ENCODE assay signal across 8 cellular contexts in genomic region chr6:138592698-138593097, GRCh38.
DNase-seq lines count a peak whose midpoint lies in the region; ATAC-seq and TF ChIP-seq lines count a peak whose summit lies in the region.

No MANE protein-coding gene starts in this region.

- peaks cover 13% of the 10 kb centered on the region for H3K4me1 ChIP-seq in fibroblast of lung (ENCODE audit: control insufficient read depth, extremely low read depth, insufficient read depth, low read length)
- peaks cover 0 to 37% (median 13%) of the 10 kb centered on the region in 4 donors for H3K4me1 ChIP-seq in tibial nerve

- H3K27me3 ChIP-seq in fibroblast of lung (ENCODE audit: control insufficient read depth, insufficient read depth, low read length) (no peaks in the 10 kb centered on the region), tibial nerve (no peaks in the 10 kb centered on the region)

- TF ChIP-seq CTCF in fibroblast of lung (conservative IDR thresholded peaks at IDR 0.05 in 1 of 2, IDR thresholded peaks at IDR 0.05 in 1 of 2; ENCODE audit: low read depth in 1 of 2, low read length in 2 of 2) (no peak), tibial nerve (IDR thresholded peaks at IDR 0.05) (no peak)

- no peak for TF ChIP-seq EP300 in tibial nerve (IDR thresholded peaks at IDR 0.05)

- H3K4me3 ChIP-seq in fibroblast of lung (replicated peaks in 1 of 4; ENCODE audit: control extremely low read depth in 1 of 4, insufficient read depth in 1 of 4, low read depth in 3 of 4, low read length in 4 of 4), result peak overlapping the region; percentile 29 to 57 (median 43)
- H3K4me3 ChIP-seq in tibial nerve, result peak overlapping the region in 1 of 4 donors; percentile 7

- H3K9me3 ChIP-seq in fibroblast of lung (ENCODE audit: control insufficient read depth, insufficient read depth, low read depth, low read length) (no peaks in the 10 kb centered on the region), tibial nerve (no peaks in the 10 kb centered on the region)

- H3K4me2 ChIP-seq in fibroblast of lung (ENCODE audit: extremely low read depth, insufficient read depth, low read length), result peak overlapping the region; percentile 96

- H3K79me2 ChIP-seq in fibroblast of lung (ENCODE audit: control insufficient read depth, insufficient read depth, low read length), result peaks cover 3% of the 10 kb centered on the region

- peak overlapping the region; percentile 68 for H3K9ac ChIP-seq in fibroblast of lung (ENCODE audit: insufficient read depth, low read length)

- H3K27ac ChIP-seq in fibroblast of lung (ENCODE audit: insufficient read depth, low read length) (peak overlapping the region; percentile 94), tibial nerve (peak overlapping the region in 3 of 4 donors; percentile 52 to 87 (median 75))

- DNase-seq in OCI-M1 (lab: John Stamatoyannopoulos, UW), result peak; percentile 65
- DNase-seq in fibroblast of lung (ENCODE audit: low read depth in 2 of 2), result no peak
- DNase-seq in tibial nerve (ENCODE audit: low spot score in 2 of 2), result no peak
- DNase-seq in H4 (ENCODE audit: low spot score), result no peak
- DNase-seq in medulla oblongata (ENCODE audit: extremely low spot score), result no peak
- no peak for DNase-seq in foreskin melanocyte

- ATAC-seq in GM18858 (IDR thresholded peaks at IDR 0.05; ENCODE audit: unreplicated experiment) (peak; percentile 52), HG02678 (IDR thresholded peaks at IDR 0.05; ENCODE audit: unreplicated experiment) (peak; percentile 74)

- H3K36me3 ChIP-seq in fibroblast of lung (ENCODE audit: control insufficient read depth, insufficient read depth, low read length) (no peaks in the 10 kb centered on the region), tibial nerve (no peaks in the 10 kb centered on the region)

- 86 to 89% methylated on average over 1 of the region's 1 CpG for WGBS in tibial nerve, 2 donors

- TF ChIP-seq POLR2A in tibial nerve (IDR thresholded peaks at IDR 0.05), result no peak

- no peaks in the 10 kb centered on the region for H4K20me1 ChIP-seq in fibroblast of lung (ENCODE audit: control insufficient read depth, extremely low read depth, insufficient read depth, low read length)

- peak overlapping the region; percentile 59 for H2AFZ ChIP-seq in fibroblast of lung (ENCODE audit: low read length)
